22 cellular contexts compared by ENCODE assay signal in the genomic region with DNA sequence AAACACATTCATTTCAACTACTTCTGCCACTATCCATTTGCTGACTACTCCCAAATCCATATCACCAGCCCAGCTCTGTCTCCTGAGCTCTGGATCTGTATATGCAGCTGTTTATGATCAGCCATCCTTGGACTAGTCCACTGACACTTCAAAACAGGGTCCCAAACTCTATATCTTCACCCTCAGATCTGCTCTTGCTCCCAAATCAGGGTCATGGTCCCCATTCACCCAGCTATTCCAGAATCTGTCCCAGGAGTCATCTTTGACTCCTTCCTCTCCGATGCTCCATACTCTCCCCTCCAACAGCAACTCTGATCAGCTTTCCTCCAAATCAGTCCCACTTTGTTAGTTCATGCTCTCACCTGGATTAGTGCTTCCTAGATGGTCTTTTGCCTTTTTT.
"Had no signal": no experiment of that assay in that cellular context is flagged by ENCODE, and none has a peak within 500 bp of the region (broad histone marks: within the 10 kb centered on the region; RNA-seq: fewer than 3 reads in every experiment).

No MANE protein-coding gene starts in this region.

- H3K4me3 Mint-ChIP-seq: activated CD4-positive, alpha-beta memory T cell treated with anti-CD3 and anti-CD28 coated beads, Interleukin-2, amount 10 ng/mL, durations not matched to agents 7 days and 5 days; activated CD4-positive, alpha-beta T cell treated with anti-CD3 and anti-CD28 coated beads for 36 hours; activated naive CD8-positive, alpha-beta T cell treated with anti-CD3 and anti-CD28 coated beads, Interleukin-2, amount 10 ng/mL, durations not matched to agents 7 days and 5 days had no signal

- ATAC-seq: activated CD4-positive, alpha-beta T cell treated with anti-CD3 and anti-CD28 coated beads for 36 hours; Right ventricle myocardium inferior had no signal

- H3K27ac Mint-ChIP-seq: activated CD4-positive, alpha-beta memory T cell treated with anti-CD3 and anti-CD28 coated beads, Interleukin-2, amount 10 ng/mL, durations not matched to agents 7 days and 5 days; activated CD4-positive, alpha-beta T cell treated with anti-CD3 and anti-CD28 coated beads for 36 hours; activated naive CD8-positive, alpha-beta T cell treated with anti-CD3 and anti-CD28 coated beads, Interleukin-2, amount 10 ng/mL, durations not matched to agents 7 days and 5 days had no signal

- H3K27ac ChIP-seq: breast epithelium, WERI-Rb-1 had no signal

- H3K36me3 ChIP-seq: breast epithelium, WERI-Rb-1 had no signal

- H3K27me3 ChIP-seq: breast epithelium, MG63 had no signal

- H3K27me3 Mint-ChIP-seq: activated CD4-positive, alpha-beta memory T cell treated with anti-CD3 and anti-CD28 coated beads, Interleukin-2, amount 10 ng/mL, durations not matched to agents 7 days and 5 days; activated CD4-positive, alpha-beta T cell treated with anti-CD3 and anti-CD28 coated beads for 36 hours; activated naive CD8-positive, alpha-beta T cell treated with anti-CD3 and anti-CD28 coated beads, Interleukin-2, amount 10 ng/mL, durations not matched to agents 7 days and 5 days had no signal

- H3K9me3 ChIP-seq: breast epithelium, MG63, SK-N-SH had no signal

- H3K4me3 ChIP-seq: breast epithelium, MG63 had no signal

- H3K9me3 Mint-ChIP-seq: activated CD4-positive, alpha-beta memory T cell treated with anti-CD3 and anti-CD28 coated beads, Interleukin-2, amount 10 ng/mL, durations not matched to agents 7 days and 5 days; activated naive CD8-positive, alpha-beta T cell treated with anti-CD3 and anti-CD28 coated beads, Interleukin-2, amount 10 ng/mL, durations not matched to agents 7 days and 5 days had no signal

- DNase-seq: activated CD4-positive, alpha-beta memory T cell treated with anti-CD3 and anti-CD28 coated beads, Interleukin-2, amount 10 ng/mL, durations not matched to agents 7 days and 5 days; activated CD4-positive, alpha-beta T cell treated with anti-CD3 and anti-CD28 coated beads for 36 hours; activated CD4-positive, alpha-beta T cell treated with anti-CD3 and anti-CD28 coated beads, Interleukin-2, amount 50 U/mL, for 1 hour; activated naive CD4-positive, alpha-beta T cell treated with anti-CD3 and anti-CD28 coated beads, Interleukin-2, amount 50 U/mL, for 16 hours; activated naive CD8-positive, alpha-beta T cell treated with anti-CD3 and anti-CD28 coated beads, Interleukin-2, amount 10 ng/mL, durations not matched to agents 7 days and 5 days; activated T-cell treated with anti-CD3 and anti-CD28 coated beads for 4 hours; aorta; caudate nucleus; MG63; NCI-H1105; NCI-H1436; NCI-H1694 treated with DMSO at 0.1 percent for 48 hours; NCI-H2029 treated with DMSO at 0.1 percent for 48 hours; NCI-H345; NCI-H510A; NCI-H82; RPMI8226; SK-N-SH; T-helper 1 cell; WERI-Rb-1 had no signal

- H3K4me1 Mint-ChIP-seq: activated CD4-positive, alpha-beta T cell treated with anti-CD3 and anti-CD28 coated beads for 36 hours had no signal
